Comparison of ENCODE assay signal across 20 cellular contexts in the genomic region with DNA sequence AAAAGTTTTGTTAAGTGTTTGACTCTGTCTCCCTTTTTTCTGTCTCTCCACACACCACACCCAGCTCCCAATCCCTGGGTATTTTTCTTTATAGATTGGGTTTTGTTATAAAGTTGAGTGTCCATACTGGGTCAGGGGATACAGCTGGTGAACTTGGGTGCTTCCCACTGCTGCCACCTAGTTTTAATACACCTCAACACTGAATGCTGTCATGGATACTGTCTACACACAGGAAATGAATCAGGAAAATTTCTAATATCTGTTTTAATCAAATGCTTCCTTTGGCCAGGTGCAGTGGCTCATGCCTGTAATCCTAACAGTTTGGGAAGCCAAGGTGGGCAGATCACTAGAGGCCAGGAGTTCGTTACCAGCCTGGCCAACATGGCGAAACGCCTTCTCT. TPM values are rescaled to one million over a fixed set of nuclear protein-coding genes. Genes with fewer than 3 reads are reported as not detected.
DNase-seq lines count a peak whose midpoint lies in the region; ATAC-seq, FAIRE-seq and TF ChIP-seq lines count a peak whose summit lies in the region.
"Had no signal": no experiment of that assay in that cellular context is flagged by ENCODE, and none has a peak within 500 bp of the region (broad histone marks: within the 10 kb centered on the region; RNA-seq: fewer than 3 reads in every experiment).

No MANE protein-coding gene starts in this region.

- no TSS peak for BruUV-seq in PC-3 (replicated peaks; lab: Mats Ljungman, UMichigan)
- BruUV-seq in HepG2 (replicated peaks; lab: Mats Ljungman, UMichigan), result no TSS peak

- H3K4me1 ChIP-seq in PC-3 (ENCODE audit: insufficient read depth, low read length), result no peaks in the 10 kb centered on the region
- H3K4me1 ChIP-seq in HepG2 (ENCODE audit: insufficient read depth, low read length), result peaks cover 9% of the 10 kb centered on the region

- H3K79me2 ChIP-seq in PC-3 (ENCODE audit: low read length) (no peaks in the 10 kb centered on the region), HepG2 (ENCODE audit: insufficient read depth, low read length) (peaks cover 2% of the 10 kb centered on the region)

- H3K4me2 ChIP-seq in PC-3 (ENCODE audit: low read length) (no peak overlapping the region), HepG2 (ENCODE audit: low read depth, low read length) (no peak overlapping the region)

- FAIRE-seq in HepG2 (lab: Jason Lieb, UNC), result no peak

- no peaks in the 10 kb centered on the region for H3K27me3 ChIP-seq in PC-3 (ENCODE audit: low read length)
- H3K27me3 ChIP-seq in HepG2 (ENCODE audit: control insufficient read depth in 1 of 2, insufficient read depth in 2 of 2, low read length in 2 of 2), result no peaks in the 10 kb centered on the region; a peak in 1 of 5 replicates

- DNase-seq in Daoy (ENCODE audit: low read depth) (peak; percentile 14), PC-3 (peak; percentile 33), dermis blood vessel endothelial cell (peak; percentile 59), mesenteric fat pad (ENCODE audit: low spot score) (peak; percentile 3), SKM-1 (lab: John Stamatoyannopoulos, UW; ENCODE audit: unreplicated experiment) (no peak), HepG2 (ENCODE audit: low spot score) (no peak)
- DNase-seq: activated CD4-positive, CD25-positive, alpha-beta regulatory T cell treated with anti-CD3 and anti-CD28 coated beads, Interleukin-2, amount 50 U/mL, for 72 hours; activated CD8-positive, alpha-beta memory T cell treated with anti-CD3 and anti-CD28 coated beads for 24 hours; cortex of kidney; erythroblast; GOT3; left ventricle myocardium inferior; NCI-H146; NCI-H2171; NCI-H748 treated with DMSO at 0.1 percent for 48 hours; retina; T-helper 9 cell had no signal

- no peaks in the 10 kb centered on the region for H4K20me1 ChIP-seq in PC-3 (ENCODE audit: low read length)
- no peaks in the 10 kb centered on the region for H4K20me1 ChIP-seq in HepG2 (ENCODE audit: insufficient read depth, low read length)

- in situ Hi-C loops in HepG2 (cut with HindIII; ENCODE audit: extremely low pct_ligation_motif_present, low pct_unique_long_range_greater_than_20kb), result no loop called here

- no peak overlapping the region for H3K27ac ChIP-seq in PC-3 (ENCODE audit: low read length)
- no peak overlapping the region for H3K27ac ChIP-seq in HepG2 (ENCODE audit: extremely low read length, insufficient read depth, low read length)
- H3K27ac ChIP-seq: left ventricle myocardium inferior, thoracic aorta had no signal

- POLR2A ChIA-PET in PC-3 (lab: Charles Lee; ENCODE audit: unreplicated experiment), result interaction anchor here (0.6 kb wide), 1 partner anchor 23 kb away, joined by 3 read pairs; no protein-coding TSS in a partner anchor
- POLR2A ChIA-PET in HepG2 (lab: Yijun Ruan, JAX), result no interaction called here

- CTCF ChIA-PET in PC-3 (lab: Charles Lee), result interaction anchor here (1.5 kb wide), 1 partner anchor 15 kb away, joined by 15 read pairs; no protein-coding TSS in a partner anchor
- CTCF ChIA-PET in HepG2 (lab: Yijun Ruan, JAX; ENCODE audit: low intra/inter-chr PET ratio, low total read pairs), result no interaction called here

- TF ChIP-seq EP300 in HepG2 (IDR thresholded peaks at IDR 0.05; ENCODE audit: low read depth in 2 of 2, low read length in 2 of 2) (no peak), HepG2 (CRISPR knock-in tag; IDR thresholded peaks at IDR 0.05; ENCODE audit: borderline replicate concordance) (no peak)

- H3K36me3 ChIP-seq in PC-3 (ENCODE audit: low read depth, low read length) (no peaks in the 10 kb centered on the region), HepG2 (replicated peaks in 1 of 2; ENCODE audit: control insufficient read depth in 1 of 2, insufficient read depth in 2 of 2, low read length in 2 of 2) (no peaks in the 10 kb centered on the region)
- H3K36me3 ChIP-seq: left ventricle myocardium inferior, thoracic aorta had no signal

- TF ChIP-seq RAD21 in HepG2 (CRISPR knock-in tag; IDR thresholded peaks at IDR 0.05), result no peak

- H3K9ac ChIP-seq in PC-3 (ENCODE audit: low read length) (no peak overlapping the region), HepG2 (ENCODE audit: insufficient read depth, low read depth, low read length) (no peak overlapping the region)

- H2AFZ ChIP-seq in PC-3 (ENCODE audit: low read length), result no peak overlapping the region
- no peak overlapping the region for H2AFZ ChIP-seq in HepG2 (ENCODE audit: low read length)

- no peaks in the 10 kb centered on the region for H3K9me2 ChIP-seq in PC-3 (replicated peaks; ENCODE audit: low read length)

- H3K9me3 ChIP-seq in PC-3 (ENCODE audit: low read length) (no peaks in the 10 kb centered on the region), HepG2 (ENCODE audit: low read length) (no peaks in the 10 kb centered on the region)
- H3K9me3 ChIP-seq: left ventricle myocardium inferior, thoracic aorta had no signal

- TF ChIP-seq CTCF in PC-3 (conservative IDR thresholded peaks at IDR 0.05; ENCODE audit: low read depth, low read length) (peak; percentile 28; the same call in 1 of the 2 replicates), HepG2 (CRISPR knock-in tag; IDR thresholded peaks at IDR 0.05) (no peak)

- intact Hi-C loops in PC-3 (cut with micrococcal nuclease) (no loop called here), HepG2 (cut with micrococcal nuclease; ENCODE audit: unreplicated experiment) (no loop called here)

- H3F3A ChIP-seq in PC-3 (ENCODE audit: low read length, unreplicated experiment), result no peaks in the 10 kb centered on the region

- no peak for TF ChIP-seq POLR2A in HepG2 (IDR thresholded peaks at IDR 0.05; ENCODE audit: insufficient read depth in 1 of 2, low read depth in 2 of 2, low read length in 2 of 2)

- ATAC-seq in PC-3, result peak; percentile 63; the same call in 1 of the 2 replicates
- no peak for ATAC-seq in GM19035 (IDR thresholded peaks at IDR 0.05; ENCODE audit: unreplicated experiment)
- ATAC-seq in HepG2, result no peak
- ATAC-seq: activated naive CD4-positive, alpha-beta T cell treated with anti-CD3 and anti-CD28 coated beads, Interleukin-2, amount 50 U/mL, for 72 hours had no signal

- H3K4me3 ChIP-seq in PC-3 (ENCODE audit: low read length), result no peak overlapping the region
- no peak overlapping the region for H3K4me3 ChIP-seq in HepG2 (replicated peaks in 1 of 3; ENCODE audit: insufficient read depth in 1 of 3, low read depth in 2 of 3, low read length in 3 of 3)
- H3K4me3 ChIP-seq: left ventricle myocardium inferior, thoracic aorta had no signal

- 100% methylated on average over 3 of the region's 3 CpGs for WGBS in HepG2 (ENCODE audit: low lambda C conversion rate)

TF ChIP-seq in HepG2, 621 proteins besides CTCF, POLR2A, EP300 and RAD21:
- TF ChIP-seq HIVEP1 (CRISPR knock-in tag; IDR thresholded peaks at IDR 0.05) (no peak), FOSL2 (CRISPR knock-in tag; IDR thresholded peaks at IDR 0.05) (no peak), RXRB (CRISPR knock-in tag; IDR thresholded peaks at IDR 0.05; ENCODE audit: borderline replicate concordance) (no peak)

RNA-seq across cellular contexts. Expression of gene TAOK1, which starts 5.3 kb away (rescaled TPM):
- 26.7 and 27.5 TPM in 2 replicates for total RNA-seq in Daoy (2014; rRNA removed; shearing (Covaris generic))
- total RNA-seq in PC-3 (2014; rRNA removed) (17.3 and 21.3 TPM in 2 replicates), dermis blood vessel endothelial cell (67.6 and 94.3 TPM in 2 replicates), mesenteric fat pad (99.0 TPM), HepG2 (2016; rRNA removed; fragmentation: Illumina TruSeq; extraction: Trizol) (23.0 and 36.2 TPM in 2 replicates)
- total RNA-seq in HepG2 (2016; cell fraction: cytosol; rRNA removed; fragmentation: Illumina TruSeq; extraction: Trizol; ENCODE audit: low read depth), result 7.0 and 9.1 TPM in 2 replicates
- total RNA-seq in HepG2 (2016; cell fraction: insoluble cytoplasmic fraction; rRNA removed; fragmentation: Illumina TruSeq; extraction: Trizol), result 23.9 and 35.6 TPM in 2 replicates
- 9.0 and 11.2 TPM in 2 replicates for total RNA-seq in HepG2 (2016; cell fraction: membrane; rRNA removed; fragmentation: Illumina TruSeq; extraction: Trizol)
- 29.2 and 33.5 TPM in 2 replicates for total RNA-seq in HepG2 (2016; cell fraction: nucleus; rRNA removed; fragmentation: Illumina TruSeq; extraction: Trizol)
- 10.3 and 14.1 TPM in 2 replicates for polyA plus RNA-seq in HepG2 (2011; rRNA removed)
- polyA plus RNA-seq in HepG2 (2011; cell fraction: cytosol; rRNA removed), result 4.6 and 8.1 TPM in 2 replicates
- polyA plus RNA-seq in HepG2 (2011; cell fraction: nucleus; rRNA removed), result 8.2 and 11.5 TPM in 2 replicates
- 12.5 and 13.0 TPM in 2 replicates for polyA plus RNA-seq in HepG2 (2012)
- 0.34 and 0.37 TPM in 2 replicates for polyA plus RNA-seq in HepG2 (2016; cell fraction: cytosol; fragmentation: Illumina TruSeq; extraction: Trizol; ENCODE audit: low read depth)
- polyA plus RNA-seq in HepG2 (2016; cell fraction: insoluble cytoplasmic fraction; fragmentation: Illumina TruSeq; extraction: Trizol; ENCODE audit: low read depth), result 15.4 and 16.5 TPM in 2 replicates
- polyA plus RNA-seq in HepG2 (2016; cell fraction: membrane; fragmentation: Illumina TruSeq; extraction: Trizol; ENCODE audit: low read depth), result 1.4 and 1.8 TPM in 2 replicates
- 17.1 and 17.4 TPM in 2 replicates for polyA plus RNA-seq in HepG2 (2016; cell fraction: nucleus; fragmentation: Illumina TruSeq; extraction: Trizol; ENCODE audit: insufficient read depth, low read depth)
- polyA minus RNA-seq in HepG2 (2011; rRNA and poly(A)+ RNA removed; ENCODE audit: low replicate concordance), result 18.5 and 31.2 TPM in 2 replicates
- polyA minus RNA-seq in HepG2 (2011; cell fraction: cytosol; rRNA and poly(A)+ RNA removed), result 29.5 and 45.7 TPM in 2 replicates
- polyA minus RNA-seq in HepG2 (2011; cell fraction: nucleus; rRNA and poly(A)+ RNA removed), result 48.7 and 64.9 TPM in 2 replicates

Comparison
In these comparisons a context has a peak if more than half of its experiments do, and no peak if none do; other contexts are left out.
1. DNase-seq: peak in Daoy (single experiment), PC-3 (single experiment), dermis blood vessel endothelial cell (single experiment) and mesenteric fat pad (single experiment); none in SKM-1 (single experiment) and HepG2 (single experiment).